In genomic region chr20:45857114-45857835, GRCh38 we compare ENCODE assay signal across 8 cellular contexts. TPM values are rescaled to one million over a fixed set of nuclear protein-coding genes. Genes with fewer than 3 reads are reported as not detected.
DNase-seq lines count a peak whose midpoint lies in the region; ATAC-seq and TF ChIP-seq lines count a peak whose summit lies in the region.

Gene ACOT8, minus strand, starts transcription at chr20:45857392. Its CDS starts 77 bp downstream, at chr20:45857315.
Gene ZSWIM3, plus strand, starts transcription at chr20:45857614. Its CDS starts 212 bp downstream, at chr20:45857826.

- no peaks in the 10 kb centered on the region for H4K20me1 ChIP-seq in DOHH2 (ENCODE audit: control insufficient read depth, insufficient read depth, low read depth, low read length)

- H3K9me3 ChIP-seq in DOHH2 (ENCODE audit: control insufficient read depth, insufficient read depth, low read length) (no peaks in the 10 kb centered on the region), KOPT-K1 (ENCODE audit: insufficient read depth, low read length, poor library complexity, severe bottlenecking) (no peaks in the 10 kb centered on the region), Peyer's patch (no peaks in the 10 kb centered on the region)
- H3K9me3 ChIP-seq in naive thymus-derived CD4-positive, alpha-beta T cell (ENCODE audit: control insufficient read depth in 2 of 3, low read length in 3 of 3), result no peaks in the 10 kb centered on the region

- H3K9me3 Mint-ChIP-seq in naive thymus-derived CD4-positive, alpha-beta T cell, result peaks cover 0 to 3% (median 0%) of the 10 kb centered on the region in 11 donors
- no peaks in the 10 kb centered on the region for H3K9me3 Mint-ChIP-seq in stimulated activated memory B cell treated with anti-CD40 and anti-IgM and Interleukin-4, amounts not matched to agents 10 μg/mL and 1 μg/mL and 100 μg/mL, for 72 hours

- no peaks in the 10 kb centered on the region for H3K9me2 ChIP-seq in DOHH2 (replicated peaks; ENCODE audit: control insufficient read depth, low read length)

- H3K27ac ChIP-seq in DOHH2 (ENCODE audit: low read depth, low read length), result peak within 1 kb of the TSS; percentile 47
- H3K27ac ChIP-seq in KOPT-K1 (ENCODE audit: low read depth, low read length, poor library complexity, severe bottlenecking), result peak within 1 kb of the TSS; percentile 84
- H3K27ac ChIP-seq in Peyer's patch, result peak within 1 kb of the TSS; percentile 83 to 92 (median 89)
- H3K27ac ChIP-seq in naive thymus-derived CD4-positive, alpha-beta T cell (ENCODE audit: low read depth, low read length), result peak within 1 kb of the TSS; percentile 95

- no peak for TF ChIP-seq CTCF in DOHH2 (IDR thresholded peaks at IDR 0.05; ENCODE audit: low read depth, low read length, poor library complexity, severe bottlenecking)
- no peak for TF ChIP-seq CTCF in Peyer's patch (IDR thresholded peaks at IDR 0.05)
- TF ChIP-seq CTCF in fibroblast of mammary gland (conservative IDR thresholded peaks at IDR 0.05; ENCODE audit: control insufficient read depth, insufficient read depth, low read depth, low read length), result no peak

- peak within 1 kb of the TSS; percentile 82 for H3K4me2 ChIP-seq in DOHH2 (ENCODE audit: low read length)

- no peaks in the 10 kb centered on the region for H3K27me3 Mint-ChIP-seq in naive thymus-derived CD4-positive, alpha-beta T cell
- no peaks in the 10 kb centered on the region for H3K27me3 Mint-ChIP-seq in stimulated activated memory B cell treated with anti-CD40 and anti-IgM and Interleukin-4, amounts not matched to agents 10 μg/mL and 1 μg/mL and 100 μg/mL, for 72 hours

- POLR2A ChIA-PET in naive thymus-derived CD4-positive, alpha-beta T cell (lab: Charles Lee), result interaction anchor here (0.5 to 5.3 kb wide), 12 partner anchors 10 to 114 kb away, joined by 3 to 64 read pairs (median 5); partner anchors contain the start of genes CTSA, DNTTIP1, NEURL2 and PCIF1

- H3F3A ChIP-seq in DOHH2 (ENCODE audit: control insufficient read depth, insufficient read depth), result no peaks in the 10 kb centered on the region

- peak within 1 kb of the TSS; percentile 95 to 98 (median 96) for H3K4me3 Mint-ChIP-seq in naive thymus-derived CD4-positive, alpha-beta T cell
- peak within 1 kb of the TSS; percentile 96 for H3K4me3 Mint-ChIP-seq in stimulated activated memory B cell treated with anti-CD40 and anti-IgM and Interleukin-4, amounts not matched to agents 10 μg/mL and 1 μg/mL and 100 μg/mL, for 72 hours

- peaks cover 23 to 76% (median 63%) of the 10 kb centered on the region in 7 donors for H3K4me1 Mint-ChIP-seq in naive thymus-derived CD4-positive, alpha-beta T cell
- H3K4me1 Mint-ChIP-seq in stimulated activated memory B cell treated with anti-CD40 and anti-IgM and Interleukin-4, amounts not matched to agents 10 μg/mL and 1 μg/mL and 100 μg/mL, for 72 hours, result peaks cover 41% of the 10 kb centered on the region

- H3K36me3 Mint-ChIP-seq in naive thymus-derived CD4-positive, alpha-beta T cell, result peaks cover 0 to 23% (median 16%) of the 10 kb centered on the region in 5 donors
- H3K36me3 Mint-ChIP-seq in stimulated activated memory B cell treated with anti-CD40 and anti-IgM and Interleukin-4, amounts not matched to agents 10 μg/mL and 1 μg/mL and 100 μg/mL, for 72 hours, result peaks cover 29% of the 10 kb centered on the region

- DNase-seq in Peyer's patch (peak; percentile 83 to 98 (median 96)), activated T-helper 1 cell treated with Interleukin-2 at 50 U/mL for 16 hours (ENCODE audit: low read depth) (peak; percentile 80), fibroblast of mammary gland (ENCODE audit: low read depth) (peak; percentile 100)
- peak; percentile 62 to 100 (median 97) for DNase-seq in naive thymus-derived CD4-positive, alpha-beta T cell

- TF ChIP-seq POLR2A in Peyer's patch (IDR thresholded peaks at IDR 0.05), result peak; percentile 56 to 86

- peak; percentile 91 for ATAC-seq in GM21825 (IDR thresholded peaks at IDR 0.05; ENCODE audit: unreplicated experiment)
- ATAC-seq in naive thymus-derived CD4-positive, alpha-beta T cell, result peak; percentile 99
- peak; percentile 99 for ATAC-seq in stimulated activated memory B cell treated with anti-CD40 and anti-IgM and Interleukin-4, amounts not matched to agents 10 μg/mL and 1 μg/mL and 100 μg/mL, for 72 hours

- CTCF ChIA-PET in naive thymus-derived CD4-positive, alpha-beta T cell (lab: Charles Lee), result no interaction called here

- peak within 1 kb of the TSS; percentile 96 to 99 (median 98) for H3K27ac Mint-ChIP-seq in naive thymus-derived CD4-positive, alpha-beta T cell
- peak within 1 kb of the TSS; percentile 94 for H3K27ac Mint-ChIP-seq in stimulated activated memory B cell treated with anti-CD40 and anti-IgM and Interleukin-4, amounts not matched to agents 10 μg/mL and 1 μg/mL and 100 μg/mL, for 72 hours

- H3K27me3 ChIP-seq in DOHH2 (ENCODE audit: control insufficient read depth, low read length), result no peaks in the 10 kb centered on the region
- H3K27me3 ChIP-seq in Peyer's patch, result no peaks in the 10 kb centered on the region
- H3K27me3 ChIP-seq in naive thymus-derived CD4-positive, alpha-beta T cell (ENCODE audit: control insufficient read depth in 2 of 2, insufficient read depth in 2 of 2, low read length in 2 of 2), result no peaks in the 10 kb centered on the region

- 0 out of 2 replicates have a peak, but pooled peaks cover 6% of the 10 kb centered on the region for H3K36me3 ChIP-seq in DOHH2 (ENCODE audit: control insufficient read depth, low read length)
- H3K36me3 ChIP-seq in KOPT-K1 (ENCODE audit: insufficient read depth, low read length), result peaks cover 23% of the 10 kb centered on the region
- peaks cover 0 to 18% (median 0%) of the 10 kb centered on the region in 3 donors for H3K36me3 ChIP-seq in Peyer's patch
- H3K36me3 ChIP-seq in naive thymus-derived CD4-positive, alpha-beta T cell (ENCODE audit: control insufficient read depth in 2 of 3, insufficient read depth in 3 of 3, low read length in 3 of 3), result peaks cover 0 to 24% (median 9%) of the 10 kb centered on the region in 3 experiments

- peaks cover 22% of the 10 kb centered on the region for H3K4me1 ChIP-seq in DOHH2 (ENCODE audit: control insufficient read depth, low read length)
- H3K4me1 ChIP-seq in Peyer's patch, result peaks cover 0 to 51% (median 12%) of the 10 kb centered on the region in 4 donors
- H3K4me1 ChIP-seq in naive thymus-derived CD4-positive, alpha-beta T cell (ENCODE audit: control insufficient read depth in 2 of 2, insufficient read depth in 2 of 2, low read length in 2 of 2), result peaks cover 16 to 26% of the 10 kb centered on the region in 2 donors

- intact Hi-C loops in naive thymus-derived CD4-positive, alpha-beta T cell (cut with micrococcal nuclease), result loop anchor here (1.0 to 10.0 kb wide), 15 partner anchors 23 to 970 kb away; partner anchors contain the start of genes CTSA (in 2 of the 2), DNTTIP1 (in 2 of the 2), NEURL2 (in 2 of the 2) and UBE2C (in 2 of the 2)

- H3K4me3 ChIP-seq in DOHH2 (ENCODE audit: low read length), result peak within 1 kb of the TSS; percentile 78
- H3K4me3 ChIP-seq in Peyer's patch, result peak within 1 kb of the TSS; percentile 82 to 97 (median 94)
- peak within 1 kb of the TSS; percentile 87 for H3K4me3 ChIP-seq in fibroblast of mammary gland (ENCODE audit: control insufficient read depth, low read depth, low read length)
- peak within 1 kb of the TSS; percentile 94 for H3K4me3 ChIP-seq in naive thymus-derived CD4-positive, alpha-beta T cell (ENCODE audit: low read length)

- peaks cover 31% of the 10 kb centered on the region for H3K79me2 ChIP-seq in DOHH2 (ENCODE audit: control insufficient read depth, low read length)

RNA-seq across cellular contexts. Expression of gene ACOT8, which starts in this region (rescaled TPM):
- total RNA-seq in Peyer's patch, result 10 to 100 TPM; 56.9 to 93.8 (median 78.3) TPM
- 10 to 100 TPM; 20.5 to 35.5 (median 29.2) TPM for total RNA-seq in naive thymus-derived CD4-positive, alpha-beta T cell
- 10 to 100 TPM; 33.8 to 38.7 TPM for polyA plus RNA-seq in naive thymus-derived CD4-positive, alpha-beta T cell

RNA-seq across cellular contexts. Expression of gene ZSWIM3, which starts in this region (rescaled TPM):
- 1 to 10 TPM; 2.5 to 9.1 (median 4.6) TPM for total RNA-seq in Peyer's patch
- total RNA-seq in naive thymus-derived CD4-positive, alpha-beta T cell, result 1 to 10 TPM; 1.3 to 6.8 (median 6.0) TPM
- polyA plus RNA-seq in naive thymus-derived CD4-positive, alpha-beta T cell, result 1 to 10 TPM; 1.2 to 3.1 TPM

Comparison
In these comparisons a context has a peak if more than half of its experiments do, and no peak if none do; other contexts are left out.
1. Peak in every context shown above with its lines: DNase-seq, ATAC-seq, H3K4me3 ChIP-seq and H3K27ac ChIP-seq.